8 cellular contexts compared by ENCODE assay signal in genomic region chr12:57127710-57128518, GRCh38. TPM values are rescaled to one million over a fixed set of nuclear protein-coding genes. Genes with fewer than 3 reads are reported as not detected.
A peak's percentile ranks its signal among the peaks of the same experiment; 100 is the strongest.
DNase-seq lines count a peak whose midpoint lies in the region; ATAC-seq and TF ChIP-seq lines count a peak whose summit lies in the region.

Gene LRP1, plus strand, starts transcription at chr12:57128483. Its CDS starts 482 bp downstream, at chr12:57128965.

- H3K4me3 ChIP-seq in H7 (ENCODE audit: insufficient read depth, low read depth, low read length) (peak within 1 kb of the TSS; percentile 87), lower lobe of right lung (peak within 1 kb of the TSS; percentile 95)

- H3K27me3 ChIP-seq in H7 (ENCODE audit: control insufficient read depth, insufficient read depth, low read length), result no peaks in the 10 kb centered on the region
- no peaks in the 10 kb centered on the region for H3K27me3 ChIP-seq in lower lobe of right lung (ENCODE audit: low read depth)

- TF ChIP-seq CTCF in lower lobe of right lung (IDR thresholded peaks at IDR 0.05), result no peak

- H3K36me3 ChIP-seq in H7 (replicated peaks; ENCODE audit: control insufficient read depth, insufficient read depth, low read length) (no peaks in the 10 kb centered on the region), lower lobe of right lung (no peaks in the 10 kb centered on the region)

- intact Hi-C loops in lower lobe of right lung (cut with DNase I), result loop anchor here (10.0 kb wide), 1 partner anchor 47 kb away; no protein-coding TSS in a partner anchor

- DNase-seq in AG08396 (ENCODE audit: low spot score) (peak; percentile 92), H7 (peak; percentile 96), NCI-H510A treated with DMSO at 0.1 percent for 48 hours (lab: John Stamatoyannopoulos, UW) (peak; percentile 77), lower lobe of right lung (peak; percentile 87)
- DNase-seq in activated CD8-positive, alpha-beta memory T cell treated with anti-CD3 and anti-CD28 coated beads for 4 hours (ENCODE audit: low read depth in 2 of 2), result peak; percentile 62 to 64
- peak; percentile 73 for DNase-seq in effector CD8-positive, alpha-beta T cell (lab: John Stamatoyannopoulos, UW)
- peak; percentile 78 for DNase-seq in stimulated activated CD4-positive, alpha-beta T cell treated with anti-CD3 and anti-CD28 coated beads, Interleukin-4, amount 100 ng/mL, for 4 hours

- H3K27ac ChIP-seq in lower lobe of right lung, result peak within 1 kb of the TSS; percentile 92

- H3K4me1 ChIP-seq in lower lobe of right lung, result peaks cover 43% of the 10 kb centered on the region

- ATAC-seq in lower lobe of right lung (peak; percentile 86 to 87), GM21367 (IDR thresholded peaks at IDR 0.05; ENCODE audit: unreplicated experiment) (no peak)

- no peaks in the 10 kb centered on the region for H3K9me3 ChIP-seq in lower lobe of right lung

RNA-seq across cellular contexts. Expression of gene LRP1, which starts in this region (rescaled TPM):
- 17.3 and 23.9 TPM in 2 replicates for total RNA-seq in H7 (2014; rRNA removed; shearing (Covaris generic))
- 404 TPM for total RNA-seq in lower lobe of right lung

Comparison
In these comparisons a context has a peak if more than half of its experiments do, and no peak if none do; other contexts are left out.
1. RNA of gene LRP1 (total RNA-seq): 404 TPM in lower lobe of right lung (single experiment); 17.3 to 23.9 TPM in H7; every median in the first group is over 10 times any median in the second.
2. Peak in every context shown above with its lines, with median percentiles within 50 percentile points of each other: DNase-seq.